In the genomic region with DNA sequence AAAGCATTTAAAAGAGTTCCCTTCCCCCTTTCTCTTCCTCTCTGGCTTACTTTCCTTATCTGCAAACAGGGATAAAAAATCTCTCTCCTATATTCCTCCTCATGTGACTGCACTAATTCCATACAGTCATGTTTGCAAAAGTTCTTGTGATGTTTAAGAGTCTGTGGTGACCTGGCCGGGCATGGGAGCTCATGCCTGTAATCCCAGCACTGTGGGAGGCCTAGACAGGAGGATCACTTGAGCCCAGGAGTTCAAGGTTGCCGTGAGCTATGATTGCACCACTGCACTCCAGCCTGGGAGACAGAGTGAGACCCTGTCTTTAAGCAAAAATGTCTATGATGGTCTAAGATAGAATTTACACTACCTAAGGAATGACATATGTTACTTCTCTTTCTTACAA, we compare ENCODE assay signal across 35 cellular contexts.
"Had no signal": no experiment of that assay in that cellular context is flagged by ENCODE, and none has a peak within 500 bp of the region (broad histone marks: within the 10 kb centered on the region; RNA-seq: fewer than 3 reads in every experiment).

No MANE protein-coding gene starts in this region.

- H3K4me3 ChIP-seq: MG63 had no signal

- H3K27ac ChIP-seq: KMS-11 had no signal

- H3K27me3 ChIP-seq: MG63 had no signal

- H3K9ac ChIP-seq: KMS-11 had no signal

- DNase-seq: Karpas-422, Kasumi-1, KBM-7, KG1, MG63, MM.1S, MV-4-11, NCI-H1048, NCI-H1092, NCI-H1092 treated with DMSO at 0.1 percent for 48 hours, NCI-H1105, NCI-H1105 treated with DMSO at 0.1 percent for 48 hours, NCI-H1417, NCI-H1417 treated with DMSO at 0.1 percent for 48 hours, NCI-H1436, NCI-H1436 treated with DMSO at 0.1 percent for 48 hours, NCI-H146, NCI-H1694, NCI-H1694 treated with DMSO at 0.1 percent for 48 hours, NCI-H187, NCI-H187 treated with DMSO at 0.1 percent for 48 hours, NCI-H1930, NCI-H2029, NCI-H2029 treated with DMSO at 0.1 percent for 48 hours, NCI-H2081, NCI-H2081 treated with DMSO at 0.1 percent for 48 hours, NCI-H2107, NCI-H2171, NCI-H2171 treated with DMSO at 0.1 percent for 48 hours, NCI-H2227 treated with DMSO at 0.1 percent for 48 hours, NCI-H226, NCI-H345, NCI-H446, NCI-H446 treated with DMSO at 0.1 percent for 48 hours had no signal

- H3K9me3 ChIP-seq: MG63 had no signal

- H3K4me2 ChIP-seq: KMS-11 had no signal

- H3K36me3 ChIP-seq: MG63 had no signal
